ENCODE assay signal across 8 cellular contexts in genomic region chr14:61281186-61281676, GRCh38. TPM values are rescaled to one million over a fixed set of nuclear protein-coding genes. Genes with fewer than 3 reads are reported as not detected.
DNase-seq lines count a peak whose midpoint lies in the region; ATAC-seq, FAIRE-seq and TF ChIP-seq lines count a peak whose summit lies in the region.

Gene TMEM30B, minus strand, starts transcription at chr14:61281338. Its CDS starts 191 bp downstream, at chr14:61281147.

- H3K27me3 Mint-ChIP-seq in nephron progenitor cell (ENCODE audit: low read depth, poor library complexity), result peaks cover 78% of the 10 kb centered on the region

- TF ChIP-seq POLR2A in endothelial cell of umbilical vein (IDR thresholded peaks at IDR 0.05; ENCODE audit: low read depth, low read length), result no peak

- H2AFZ ChIP-seq in endothelial cell of umbilical vein (ENCODE audit: low read depth, low read length), result peak within 1 kb of the TSS; percentile 85

- no peaks in the 10 kb centered on the region for H3K36me3 Mint-ChIP-seq in nephron progenitor cell (ENCODE audit: low read depth)

- dilution Hi-C loops in endothelial cell of umbilical vein (cut with MboI; ENCODE audit: extremely low pct_ligation_motif_present, low sequenced_read_pairs), result loop anchor here (25.0 kb wide), 1 partner anchor 181 kb away; no protein-coding TSS in a partner anchor

- no TSS peak for BruUV-seq in endothelial cell of umbilical vein (replicated peaks; lab: Mats Ljungman, UMichigan)

- POLR2A ChIA-PET in endothelial cell of umbilical vein (lab: Charles Lee), result interaction anchor here (0.5 kb wide), 1 partner anchor 475 kb away, joined by 3 read pairs; no protein-coding TSS in a partner anchor

- H3K4me3 ChIP-seq in WI38 (ENCODE audit: low read depth, low read length) (peak within 1 kb of the TSS; percentile 40), endothelial cell of umbilical vein (replicated peaks in 1 of 3; ENCODE audit: insufficient read depth in 1 of 3, low read depth in 1 of 3, low read length in 3 of 3) (peak within 1 kb of the TSS; percentile 12 to 37 (median 28))

- CTCF ChIA-PET in endothelial cell of umbilical vein (lab: Charles Lee), result interaction anchor here (0.8 to 2.3 kb wide), 12 partner anchors 8 to 950 kb away, joined by 3 to 10 read pairs (median 4); no protein-coding TSS in a partner anchor

- H3K4me2 ChIP-seq in endothelial cell of umbilical vein (ENCODE audit: insufficient read depth, low read length), result peak within 1 kb of the TSS; percentile 72

- H4K20me1 ChIP-seq in endothelial cell of umbilical vein (replicated peaks; ENCODE audit: control insufficient read depth, extremely low read depth, insufficient read depth, low read length), result no peaks in the 10 kb centered on the region

- peak within 1 kb of the TSS; percentile 82 for H3K4me3 Mint-ChIP-seq in nephron progenitor cell

- H3K27ac ChIP-seq in endothelial cell of umbilical vein (ENCODE audit: insufficient read depth, low read depth, low read length), result no peak within 1 kb of the TSS

- peak within 1 kb of the TSS; percentile 42 for H3K9ac ChIP-seq in endothelial cell of umbilical vein (replicated peaks; ENCODE audit: extremely low read depth, insufficient read depth, low read length)

- no peaks in the 10 kb centered on the region for H3K9me3 ChIP-seq in endothelial cell of umbilical vein (replicated peaks; ENCODE audit: control insufficient read depth, insufficient read depth, low read length)

- TF ChIP-seq CTCF in WI38 (IDR thresholded peaks at IDR 0.05; ENCODE audit: low read depth, low read length), result no peak
- TF ChIP-seq CTCF in endothelial cell of umbilical vein (IDR thresholded peaks at IDR 0.05; ENCODE audit: extremely low read depth in 1 of 2, insufficient read depth in 1 of 2, low read depth in 1 of 2, low read length in 2 of 2), result no peak
- TF ChIP-seq CTCF in nephron progenitor cell (IDR thresholded peaks at IDR 0.05), result no peak

- H3K9me1 ChIP-seq in endothelial cell of umbilical vein (replicated peaks; ENCODE audit: control insufficient read depth, extremely low read depth, insufficient read depth, low read length), result no peaks in the 10 kb centered on the region

- no peak within 1 kb of the TSS for H3K27ac Mint-ChIP-seq in nephron progenitor cell

- no peaks in the 10 kb centered on the region for H3K36me3 ChIP-seq in endothelial cell of umbilical vein (ENCODE audit: control insufficient read depth in 2 of 2, extremely low read depth in 1 of 2, insufficient read depth in 2 of 2, low read length in 2 of 2)

- H3K4me1 Mint-ChIP-seq in nephron progenitor cell, result peaks cover 3% of the 10 kb centered on the region

- H3K27me3 ChIP-seq in endothelial cell of umbilical vein (ENCODE audit: control insufficient read depth in 2 of 2, insufficient read depth in 2 of 2, low read length in 2 of 2), result peaks cover 0 to 2% of the 10 kb centered on the region in 2 experiments

- peaks cover 12% of the 10 kb centered on the region for H3K9me3 Mint-ChIP-seq in nephron progenitor cell

- no peak for FAIRE-seq in endothelial cell of umbilical vein (lab: Jason Lieb, UNC)

- peaks cover 19% of the 10 kb centered on the region for H3K4me1 ChIP-seq in endothelial cell of umbilical vein (ENCODE audit: control insufficient read depth, extremely low read depth, insufficient read depth, low read length)

- H3K79me2 ChIP-seq in endothelial cell of umbilical vein (ENCODE audit: control insufficient read depth, insufficient read depth, low read length), result no peaks in the 10 kb centered on the region

- DNase-seq in Right ventricle myocardium superior, result no peak
- DNase-seq in Right ventricle myocardium inferior (ENCODE audit: missing footprints), result no peak
- no peak for DNase-seq in endothelial cell of umbilical vein (ENCODE audit: low read depth, low spot score)
- no peak for DNase-seq in nephron progenitor cell
- DNase-seq in AML-193 (lab: John Stamatoyannopoulos, UW), result no peak

- ATAC-seq in Right ventricle myocardium superior (ENCODE audit: poor library complexity) (peak; percentile 33), Right ventricle myocardium inferior (no peak), HG03457 (IDR thresholded peaks at IDR 0.05; ENCODE audit: unreplicated experiment) (no peak), GM18907 (IDR thresholded peaks at IDR 0.05; ENCODE audit: unreplicated experiment) (no peak)

- intact Hi-C loops in Right ventricle myocardium superior (cut with DNase I), result no loop called here
- intact Hi-C loops in Right ventricle myocardium inferior (cut with DNase I), result no loop called here
- intact Hi-C loops in endothelial cell of umbilical vein (cut with micrococcal nuclease), result loop anchor here (5.0 kb wide), 1 partner anchor 1034 kb away; the partner anchor contains the start of gene PPM1A

TF ChIP-seq in endothelial cell of umbilical vein, 7 proteins besides CTCF, POLR2A, EP300 and RAD21:
- TF ChIP-seq POLR2AphosphoS5 (IDR thresholded peaks at IDR 0.05; ENCODE audit: insufficient read depth, low read depth, low read length) (no peak), EZH2 (IDR thresholded peaks at IDR 0.05; ENCODE audit: borderline replicate concordance, low read depth, low read length, severe bottlenecking) (peak; percentile 16), MAX (IDR thresholded peaks at IDR 0.05; ENCODE audit: insufficient read depth, insufficient read length) (no peak)
TF ChIP-seq in endothelial cell of umbilical vein: peak in this region for 1.

RNA-seq across cellular contexts. Expression of gene TMEM30B, which starts in this region (rescaled TPM):
- total RNA-seq in Right ventricle myocardium superior, result 0.27 TPM
- 0.30 TPM for total RNA-seq in Right ventricle myocardium inferior
- 0.25 and 0.35 TPM in 2 replicates for total RNA-seq in endothelial cell of umbilical vein
- polyA plus RNA-seq in endothelial cell of umbilical vein, result 0.32 and 0.37 TPM in 2 replicates
- polyA plus RNA-seq in endothelial cell of umbilical vein (2011; cell fraction: cytosol; rRNA removed), result 0.10 and 0.28 TPM in 2 replicates
- 0.08 and 0.10 TPM in 2 replicates for polyA plus RNA-seq in endothelial cell of umbilical vein (2011; cell fraction: nucleus; rRNA removed)
- polyA plus RNA-seq in endothelial cell of umbilical vein (2012), result 0.11 and 0.42 TPM in 2 replicates
- polyA minus RNA-seq in endothelial cell of umbilical vein, result 0.12 and 0.76 TPM in 2 replicates
- not detected for polyA minus RNA-seq in endothelial cell of umbilical vein (2011; cell fraction: cytosol; rRNA and poly(A)+ RNA removed)
- polyA minus RNA-seq in endothelial cell of umbilical vein (2011; cell fraction: nucleus; rRNA and poly(A)+ RNA removed), result 0.19 TPM in 1 of 2 replicates, not detected in the other

Comparison
In these comparisons a context has a peak if more than half of its experiments do, and no peak if none do; other contexts are left out.
1. Peak in ATAC-seq in Right ventricle myocardium superior; RNA of the gene not detected or under 1 TPM.